ENCODE assay signal across 16 cellular contexts in the genomic region with DNA sequence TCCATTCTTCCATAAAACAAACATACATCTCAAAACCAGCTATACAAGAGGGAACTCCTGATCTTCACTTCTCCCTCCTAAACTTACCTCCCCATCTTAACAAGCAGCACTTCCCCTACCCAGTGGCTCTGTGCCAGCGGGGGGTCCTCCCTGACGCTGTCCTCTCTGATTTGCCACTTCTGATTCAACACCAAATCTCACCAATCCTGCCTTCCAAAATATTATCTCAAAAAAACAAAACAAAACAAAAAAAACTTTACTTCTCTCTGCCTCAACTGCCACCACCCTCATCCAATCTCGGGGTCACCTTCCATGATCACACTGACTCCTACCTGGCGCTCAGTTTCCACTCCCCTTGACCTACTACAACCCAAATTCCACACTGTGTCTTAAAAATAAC.
A peak's percentile ranks its signal among the peaks of the same experiment; 100 is the strongest.
DNase-seq lines count a peak whose midpoint lies in the region; ATAC-seq lines count a peak whose summit lies in the region.
"Had no signal": no experiment of that assay in that cellular context is flagged by ENCODE, and none has a peak within 500 bp of the region (broad histone marks: within the 10 kb centered on the region; RNA-seq: fewer than 3 reads in every experiment).

No MANE protein-coding gene starts in this region.

- intact Hi-C loops in dendritic cell treated with granulocyte-macrophage colony-stimulating factor and Interleukin-4, amounts not matched to agents 40 ng/mL and 50 ng/mL, for 4 days (cut with micrococcal nuclease): no loop called here
- intact Hi-C loops in posterior vena cava (cut with DNase I): no loop called here

- no peak for ATAC-seq in activated T-cell treated with anti-CD3 and anti-CD28 coated beads, Interleukin-2, amount 50 U/mL, for 72 hours (replicated peaks in 1 of 2)
- no peak for ATAC-seq in activated T-cell treated with anti-CD3 and anti-CD28 coated beads, Interleukin-2, amount 50 U/mL, for 4 hours
- ATAC-seq in stimulated activated memory B cell treated with anti-CD40 and anti-IgM and Interleukin-4, amounts not matched to agents 10 μg/mL and 1 μg/mL and 100 μg/mL, for 72 hours: no peak

- peak overlapping the region; percentile 82 for H3K27ac Mint-ChIP-seq in activated T-cell treated with anti-CD3 and anti-CD28 coated beads, Interleukin-2, amount 50 U/mL, for 72 hours
- H3K27ac Mint-ChIP-seq in IgD-negative memory B cell: peak overlapping the region; percentile 1 to 73 (median 10)
- peak overlapping the region; percentile 43 for H3K27ac Mint-ChIP-seq in dendritic cell treated with granulocyte-macrophage colony-stimulating factor and Interleukin-4, amounts not matched to agents 40 ng/mL and 50 ng/mL, for 4 days
- peak overlapping the region; percentile 72 for H3K27ac Mint-ChIP-seq in stimulated activated memory B cell treated with anti-CD40 and anti-IgM and Interleukin-4, amounts not matched to agents 10 μg/mL and 1 μg/mL and 100 μg/mL, for 72 hours

- H3K27me3 Mint-ChIP-seq in activated T-cell treated with anti-CD3 and anti-CD28 coated beads, Interleukin-2, amount 50 U/mL, for 72 hours (ENCODE audit: low read depth): no peaks in the 10 kb centered on the region
- H3K27me3 Mint-ChIP-seq in activated T-cell treated with anti-CD3 and anti-CD28 coated beads, Interleukin-2, amount 50 U/mL, for 4 hours (ENCODE audit: low read depth): no peaks in the 10 kb centered on the region
- no peaks in the 10 kb centered on the region for H3K27me3 Mint-ChIP-seq in IgD-negative memory B cell
- no peaks in the 10 kb centered on the region for H3K27me3 Mint-ChIP-seq in dendritic cell treated with granulocyte-macrophage colony-stimulating factor and Interleukin-4, amounts not matched to agents 40 ng/mL and 50 ng/mL, for 4 days
- no peaks in the 10 kb centered on the region for H3K27me3 Mint-ChIP-seq in stimulated activated memory B cell treated with anti-CD40 and anti-IgM and Interleukin-4, amounts not matched to agents 10 μg/mL and 1 μg/mL and 100 μg/mL, for 72 hours

- no peak for DNase-seq in activated T-cell treated with anti-CD3 and anti-CD28 coated beads, Interleukin-2, amount 50 U/mL, for 72 hours
- no peak for DNase-seq in activated T-cell treated with anti-CD3 and anti-CD28 coated beads, Interleukin-2, amount 50 U/mL, for 4 hours
- DNase-seq in posterior vena cava (ENCODE audit: low spot score) (no peak), ureter (ENCODE audit: low spot score) (no peak)
- no peak for DNase-seq in activated effector memory CD4-positive, alpha-beta T cell treated with anti-CD3 and anti-CD28 coated beads, Interleukin-2, amount 50 U/mL, for 16 hours
- DNase-seq: anterior cingulate cortex, Calu3, NCI-H1105, NCI-H2171, NCI-H774, retina, RPMI8226, SW 1271 had no signal

- peak overlapping the region in 1 of 2 donors; percentile 33 for H3K4me3 Mint-ChIP-seq in activated T-cell treated with anti-CD3 and anti-CD28 coated beads, Interleukin-2, amount 50 U/mL, for 72 hours
- H3K4me3 Mint-ChIP-seq in activated T-cell treated with anti-CD3 and anti-CD28 coated beads, Interleukin-2, amount 50 U/mL, for 4 hours: no peak overlapping the region
- no peak overlapping the region for H3K4me3 Mint-ChIP-seq in IgD-negative memory B cell
- H3K4me3 Mint-ChIP-seq in dendritic cell treated with granulocyte-macrophage colony-stimulating factor and Interleukin-4, amounts not matched to agents 40 ng/mL and 50 ng/mL, for 4 days: no peak overlapping the region
- H3K4me3 Mint-ChIP-seq in stimulated activated memory B cell treated with anti-CD40 and anti-IgM and Interleukin-4, amounts not matched to agents 10 μg/mL and 1 μg/mL and 100 μg/mL, for 72 hours: no peak overlapping the region

- peaks cover 83% of the 10 kb centered on the region for H3K4me1 Mint-ChIP-seq in activated T-cell treated with anti-CD3 and anti-CD28 coated beads, Interleukin-2, amount 50 U/mL, for 72 hours (ENCODE audit: low read depth)
- peaks cover 85% of the 10 kb centered on the region for H3K4me1 Mint-ChIP-seq in activated T-cell treated with anti-CD3 and anti-CD28 coated beads, Interleukin-2, amount 50 U/mL, for 4 hours (ENCODE audit: low read depth)
- peaks cover 38 to 61% (median 61%) of the 10 kb centered on the region in 3 donors for H3K4me1 Mint-ChIP-seq in IgD-negative memory B cell
- H3K4me1 Mint-ChIP-seq in dendritic cell treated with granulocyte-macrophage colony-stimulating factor and Interleukin-4, amounts not matched to agents 40 ng/mL and 50 ng/mL, for 4 days (ENCODE audit: low read depth): peaks cover 68% of the 10 kb centered on the region
- peaks cover 65% of the 10 kb centered on the region for H3K4me1 Mint-ChIP-seq in stimulated activated memory B cell treated with anti-CD40 and anti-IgM and Interleukin-4, amounts not matched to agents 10 μg/mL and 1 μg/mL and 100 μg/mL, for 72 hours

- no peaks in the 10 kb centered on the region for H3K9me3 Mint-ChIP-seq in activated T-cell treated with anti-CD3 and anti-CD28 coated beads, Interleukin-2, amount 50 U/mL, for 72 hours
- H3K9me3 Mint-ChIP-seq in activated T-cell treated with anti-CD3 and anti-CD28 coated beads, Interleukin-2, amount 50 U/mL, for 4 hours: no peaks in the 10 kb centered on the region
- H3K9me3 Mint-ChIP-seq in IgD-negative memory B cell: no peaks in the 10 kb centered on the region
- no peaks in the 10 kb centered on the region for H3K9me3 Mint-ChIP-seq in dendritic cell treated with granulocyte-macrophage colony-stimulating factor and Interleukin-4, amounts not matched to agents 40 ng/mL and 50 ng/mL, for 4 days
- H3K9me3 Mint-ChIP-seq in stimulated activated memory B cell treated with anti-CD40 and anti-IgM and Interleukin-4, amounts not matched to agents 10 μg/mL and 1 μg/mL and 100 μg/mL, for 72 hours: no peaks in the 10 kb centered on the region

- peaks cover 3 to 6% of the 10 kb centered on the region in 2 donors for H3K36me3 Mint-ChIP-seq in activated T-cell treated with anti-CD3 and anti-CD28 coated beads, Interleukin-2, amount 50 U/mL, for 72 hours (ENCODE audit: insufficient read depth in 2 of 2)
- peaks cover 37% of the 10 kb centered on the region for H3K36me3 Mint-ChIP-seq in activated T-cell treated with anti-CD3 and anti-CD28 coated beads, Interleukin-2, amount 50 U/mL, for 4 hours (ENCODE audit: insufficient read depth)
- peaks cover 2% of the 10 kb centered on the region for H3K36me3 Mint-ChIP-seq in IgD-negative memory B cell
- peaks cover 83% of the 10 kb centered on the region for H3K36me3 Mint-ChIP-seq in dendritic cell treated with granulocyte-macrophage colony-stimulating factor and Interleukin-4, amounts not matched to agents 40 ng/mL and 50 ng/mL, for 4 days (ENCODE audit: low read depth)
- H3K36me3 Mint-ChIP-seq in stimulated activated memory B cell treated with anti-CD40 and anti-IgM and Interleukin-4, amounts not matched to agents 10 μg/mL and 1 μg/mL and 100 μg/mL, for 72 hours: peaks cover 46% of the 10 kb centered on the region

Comparison
In these comparisons a context has a peak if more than half of its experiments do, and no peak if none do; other contexts are left out.
1. H3K27ac Mint-ChIP-seq: peak in every context shown above with its lines; median percentile 82 in activated T-cell treated with anti-CD3 and anti-CD28 coated beads, Interleukin-2, amount 50 U/mL, for 72 hours; 72 in stimulated activated memory B cell treated with anti-CD40 and anti-IgM and Interleukin-4, amounts not matched to agents 10 μg/mL and 1 μg/mL and 100 μg/mL, for 72 hours; 43 in dendritic cell treated with granulocyte-macrophage colony-stimulating factor and Interleukin-4, amounts not matched to agents 40 ng/mL and 50 ng/mL, for 4 days; 10 in IgD-negative memory B cell.